13 cellular contexts compared by ENCODE assay signal in the genomic region with DNA sequence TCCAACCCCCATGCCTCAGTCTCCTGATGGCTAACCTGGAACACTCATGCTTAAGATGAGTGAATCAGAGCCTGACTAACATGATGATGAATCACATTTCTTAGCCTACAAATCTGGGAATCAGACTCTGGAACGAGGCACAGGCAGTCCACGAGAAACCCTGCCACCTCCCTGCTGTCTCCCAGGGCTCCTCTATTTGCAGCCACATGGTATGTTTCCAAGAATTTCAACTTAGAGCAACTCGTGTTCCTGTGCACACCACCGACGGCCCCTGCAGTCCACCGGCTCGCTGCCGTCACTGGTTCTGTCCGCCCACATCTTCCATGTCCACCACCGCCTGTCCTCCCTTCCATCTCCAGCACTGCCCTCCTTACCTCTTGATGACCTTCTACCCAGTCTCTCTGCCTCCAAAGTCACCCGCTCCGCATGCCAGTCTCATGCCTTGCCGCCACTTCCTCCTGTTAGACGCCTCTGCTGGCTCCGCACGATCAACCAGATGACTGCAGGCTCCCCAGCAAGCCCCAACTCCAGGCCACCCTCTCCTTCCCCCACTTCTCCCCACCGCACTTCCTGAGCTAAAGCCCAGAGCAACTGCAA.
DNase-seq lines count a peak whose midpoint lies in the region; ATAC-seq and TF ChIP-seq lines count a peak whose summit lies in the region.
"Had no signal": no experiment of that assay in that cellular context is flagged by ENCODE, and none has a peak within 500 bp of the region (broad histone marks: within the 10 kb centered on the region; RNA-seq: fewer than 3 reads in every experiment).

No MANE protein-coding gene starts in this region.

- no peaks in the 10 kb centered on the region for H3K9me3 ChIP-seq in Karpas-422 (ENCODE audit: low read length)
- H3K9me3 ChIP-seq: uterus had no signal

- in situ Hi-C loops in astrocyte of the cerebellum (cut with HindIII; ENCODE audit: low sequenced_read_pairs) = no loop called here

- H3K27ac ChIP-seq in ACC112 (ENCODE audit: low read depth, low read length) = peak overlapping the region; percentile 75
- no peak overlapping the region for H3K27ac ChIP-seq in Karpas-422 (ENCODE audit: low read length)
- H3K27ac ChIP-seq: uterus had no signal

- H2AFZ ChIP-seq in ACC112 (ENCODE audit: low read length, unreplicated experiment) = no peak overlapping the region
- no peak overlapping the region for H2AFZ ChIP-seq in Karpas-422 (ENCODE audit: low read length)

- H3K4me1 ChIP-seq in ACC112 (ENCODE audit: control insufficient read depth, insufficient read depth, low read length, unreplicated experiment) (peaks cover 19% of the 10 kb centered on the region), Karpas-422 (ENCODE audit: low read length) (peaks cover 9% of the 10 kb centered on the region)
- H3K4me1 ChIP-seq: uterus had no signal

- TF ChIP-seq CTCF in astrocyte of the cerebellum (IDR thresholded peaks at IDR 0.05; ENCODE audit: low read depth, low read length, missing control alignments) = no peak

- DNase-seq in HPDE6-E6E7 (ENCODE audit: extremely low spot score) (peak; percentile 89), astrocyte of the cerebellum (ENCODE audit: low read depth) (peak; percentile 45), left colon (peak; percentile 13 to 34), Karpas-422 (no peak), iPS-NIHi7 (ENCODE audit: extremely low spot score) (no peak), NK-92 (lab: John Stamatoyannopoulos, UW; ENCODE audit: unreplicated experiment) (no peak)
- DNase-seq: CD4-positive, alpha-beta memory T cell; effector CD8-positive, alpha-beta T cell; mesendoderm; SHP77 treated with DMSO at 0.1 percent for 48 hours; uterus had no signal

- H3K9me2 ChIP-seq in Karpas-422 (replicated peaks; ENCODE audit: insufficient read depth, low read length) = no peaks in the 10 kb centered on the region

- ATAC-seq in left colon = no peak
- ATAC-seq in GM18861 (IDR thresholded peaks at IDR 0.05; ENCODE audit: unreplicated experiment) = no peak

- H3K9ac ChIP-seq in Karpas-422 (ENCODE audit: low read length) = no peak overlapping the region

- H3K36me3 ChIP-seq in ACC112 (ENCODE audit: insufficient read depth, low read length) (no peaks in the 10 kb centered on the region), Karpas-422 (ENCODE audit: insufficient read depth, low read length) (no peaks in the 10 kb centered on the region)
- H3K36me3 ChIP-seq: uterus had no signal

- intact Hi-C loops in left colon (cut with DNase I, micrococcal nuclease) = no loop called here

- peaks cover 3% of the 10 kb centered on the region for H3K79me2 ChIP-seq in ACC112 (ENCODE audit: control insufficient read depth, insufficient read depth, low read length, unreplicated experiment)
- H3K79me2 ChIP-seq in Karpas-422 (ENCODE audit: low read length) = no peaks in the 10 kb centered on the region

- no peak overlapping the region for H3K4me2 ChIP-seq in Karpas-422 (ENCODE audit: low read depth, low read length, poor library complexity, severe bottlenecking)

- H3K4me3 ChIP-seq in ACC112 (ENCODE audit: low read depth, low read length) (no peak overlapping the region), astrocyte of the cerebellum (ENCODE audit: low read depth, low read length) (no peak overlapping the region), Karpas-422 (ENCODE audit: low read length) (no peak overlapping the region)
- H3K4me3 ChIP-seq: uterus had no signal

- H3K27me3 ChIP-seq in ACC112 (ENCODE audit: insufficient read depth, low read length) = no peaks in the 10 kb centered on the region
- H3K27me3 ChIP-seq in Karpas-422 (ENCODE audit: low read length) = no peaks in the 10 kb centered on the region; the same call in 1 of the 2 replicates
- H3K27me3 ChIP-seq: uterus had no signal

- H4K20me1 ChIP-seq in Karpas-422 (ENCODE audit: insufficient read depth, low read depth, low read length) = no peaks in the 10 kb centered on the region

Comparison
In these comparisons a context has a peak if more than half of its experiments do, and no peak if none do; other contexts are left out.
1. DNase-seq: peak in HPDE6-E6E7 (single experiment), astrocyte of the cerebellum (single experiment) and left colon (2 of 2); none in Karpas-422 (single experiment), iPS-NIHi7 (single experiment) and NK-92 (single experiment).